In the genomic region with DNA sequence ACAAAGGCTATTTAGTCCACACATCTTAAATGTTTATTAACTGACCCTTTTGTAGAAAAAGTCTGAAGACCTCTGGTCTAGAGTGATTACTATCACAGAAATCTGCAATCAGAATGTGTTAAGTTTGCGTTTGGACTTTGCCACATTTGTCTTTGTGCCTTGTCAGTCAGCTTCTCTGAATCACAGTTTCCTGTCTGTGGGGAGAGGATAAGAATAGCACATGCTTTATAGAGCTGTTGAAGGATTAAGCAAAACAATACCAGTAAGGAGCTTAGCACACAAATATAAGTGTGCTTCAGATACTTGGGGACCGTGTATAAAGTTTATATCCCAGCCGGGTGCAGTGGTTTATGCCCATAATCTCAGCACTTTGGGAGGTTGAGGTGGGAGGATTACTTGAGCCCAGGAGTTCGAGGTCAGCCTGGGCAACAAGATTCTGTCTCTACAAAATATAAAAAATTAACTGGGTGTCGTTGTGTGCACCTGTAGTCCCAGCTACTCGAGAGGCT, we compare ENCODE assay signal across 1 cellular context.
TF ChIP-seq lines count a peak whose summit lies in the region.

No MANE protein-coding gene starts in this region.

TF ChIP-seq in K562, 482 proteins besides CTCF, POLR2A, EP300 and RAD21 (continued from another document and continues in another):
- TF ChIP-seq, protein P1, sequence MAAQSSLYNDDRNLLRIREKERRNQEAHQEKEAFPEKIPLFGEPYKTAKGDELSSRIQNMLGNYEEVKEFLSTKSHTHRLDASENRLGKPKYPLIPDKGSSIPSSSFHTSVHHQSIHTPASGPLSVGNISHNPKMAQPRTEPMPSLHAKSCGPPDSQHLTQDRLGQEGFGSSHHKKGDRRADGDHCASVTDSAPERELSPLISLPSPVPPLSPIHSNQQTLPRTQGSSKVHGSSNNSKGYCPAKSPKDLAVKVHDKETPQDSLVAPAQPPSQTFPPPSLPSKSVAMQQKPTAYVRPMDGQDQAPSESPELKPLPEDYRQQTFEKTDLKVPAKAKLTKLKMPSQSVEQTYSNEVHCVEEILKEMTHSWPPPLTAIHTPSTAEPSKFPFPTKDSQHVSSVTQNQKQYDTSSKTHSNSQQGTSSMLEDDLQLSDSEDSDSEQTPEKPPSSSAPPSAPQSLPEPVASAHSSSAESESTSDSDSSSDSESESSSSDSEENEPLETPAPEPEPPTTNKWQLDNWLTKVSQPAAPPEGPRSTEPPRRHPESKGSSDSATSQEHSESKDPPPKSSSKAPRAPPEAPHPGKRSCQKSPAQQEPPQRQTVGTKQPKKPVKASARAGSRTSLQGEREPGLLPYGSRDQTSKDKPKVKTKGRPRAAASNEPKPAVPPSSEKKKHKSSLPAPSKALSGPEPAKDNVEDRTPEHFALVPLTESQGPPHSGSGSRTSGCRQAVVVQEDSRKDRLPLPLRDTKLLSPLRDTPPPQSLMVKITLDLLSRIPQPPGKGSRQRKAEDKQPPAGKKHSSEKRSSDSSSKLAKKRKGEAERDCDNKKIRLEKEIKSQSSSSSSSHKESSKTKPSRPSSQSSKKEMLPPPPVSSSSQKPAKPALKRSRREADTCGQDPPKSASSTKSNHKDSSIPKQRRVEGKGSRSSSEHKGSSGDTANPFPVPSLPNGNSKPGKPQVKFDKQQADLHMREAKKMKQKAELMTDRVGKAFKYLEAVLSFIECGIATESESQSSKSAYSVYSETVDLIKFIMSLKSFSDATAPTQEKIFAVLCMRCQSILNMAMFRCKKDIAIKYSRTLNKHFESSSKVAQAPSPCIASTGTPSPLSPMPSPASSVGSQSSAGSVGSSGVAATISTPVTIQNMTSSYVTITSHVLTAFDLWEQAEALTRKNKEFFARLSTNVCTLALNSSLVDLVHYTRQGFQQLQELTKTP (IDR thresholded peaks at IDR 0.05; ENCODE audit: low read depth in 1 of 2, partially characterized antibody in 2 of 2), result no peak
- peak; percentile 26; the same call in 1 of the 2 replicates for TF ChIP-seq CXXC5 (CRISPR knock-in tag; IDR thresholded peaks at IDR 0.05)
- TF ChIP-seq RFX7 (CRISPR knock-in tag; IDR thresholded peaks at IDR 0.05), result no peak
- no peak for TF ChIP-seq TEAD2 (tag; IDR thresholded peaks at IDR 0.05)
- TF ChIP-seq, protein P2, sequence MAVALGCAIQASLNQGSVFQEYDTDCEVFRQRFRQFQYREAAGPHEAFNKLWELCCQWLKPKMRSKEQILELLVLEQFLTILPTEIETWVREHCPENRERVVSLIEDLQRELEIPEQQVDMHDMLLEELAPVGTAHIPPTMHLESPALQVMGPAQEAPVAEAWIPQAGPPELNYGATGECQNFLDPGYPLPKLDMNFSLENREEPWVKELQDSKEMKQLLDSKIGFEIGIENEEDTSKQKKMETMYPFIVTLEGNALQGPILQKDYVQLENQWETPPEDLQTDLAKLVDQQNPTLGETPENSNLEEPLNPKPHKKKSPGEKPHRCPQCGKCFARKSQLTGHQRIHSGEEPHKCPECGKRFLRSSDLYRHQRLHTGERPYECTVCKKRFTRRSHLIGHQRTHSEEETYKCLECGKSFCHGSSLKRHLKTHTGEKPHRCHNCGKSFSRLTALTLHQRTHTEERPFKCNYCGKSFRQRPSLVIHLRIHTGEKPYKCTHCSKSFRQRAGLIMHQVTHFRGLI (CRISPR knock-in tag; IDR thresholded peaks at IDR 0.05), result no peak
- no peak for TF ChIP-seq ZNF699 (CRISPR knock-in tag; IDR thresholded peaks at IDR 0.05; ENCODE audit: insufficient replicate concordance)
- TF ChIP-seq FOXP1 (CRISPR knock-in tag; IDR thresholded peaks at IDR 0.05), result no peak
- TF ChIP-seq CHD4 (IDR thresholded peaks at IDR 0.05; ENCODE audit: insufficient read depth, insufficient replicate concordance, low read depth, low read length, poor library complexity, severe bottlenecking), result no peak
- TF ChIP-seq ZNF347 (CRISPR knock-in tag; IDR thresholded peaks at IDR 0.05; ENCODE audit: low read depth), result no peak
- no peak for TF ChIP-seq CSDE1 (IDR thresholded peaks at IDR 0.05)
- no peak for TF ChIP-seq CCAR2 (IDR thresholded peaks at IDR 0.05; ENCODE audit: low read depth, low read length)
- peak; percentile 24; the same call in 1 of the 2 replicates for TF ChIP-seq SMARCE1 (IDR thresholded peaks at IDR 0.05)
- TF ChIP-seq STAT5B (CRISPR knock-in tag; IDR thresholded peaks at IDR 0.05), result no peak
- TF ChIP-seq XRCC4 (IDR thresholded peaks at IDR 0.05; ENCODE audit: extremely low read depth, insufficient read depth, insufficient read length), result no peak
- no peak for TF ChIP-seq C11orf30 (IDR thresholded peaks at IDR 0.05; ENCODE audit: low read depth)
- TF ChIP-seq ZFP36 (IDR thresholded peaks at IDR 0.05; ENCODE audit: low read depth, low read length, partially characterized antibody), result no peak
- no peak for TF ChIP-seq ZNF445 (CRISPR knock-in tag; IDR thresholded peaks at IDR 0.05; ENCODE audit: low read depth)
- TF ChIP-seq HNRNPK (IDR thresholded peaks at IDR 0.05; ENCODE audit: low read depth, low read length, poor library complexity, severe bottlenecking), result no peak
- no peak for TF ChIP-seq IRF2 (CRISPR knock-in tag; IDR thresholded peaks at IDR 0.05)
- no peak for TF ChIP-seq PML (IDR thresholded peaks at IDR 0.05; ENCODE audit: low read length)
- no peak for TF ChIP-seq SIN3A (IDR thresholded peaks at IDR 0.05; ENCODE audit: borderline replicate concordance in 2 of 2, control insufficient read depth in 1 of 2, low read depth in 2 of 2, low read length in 2 of 2)
- TF ChIP-seq RBM25 (IDR thresholded peaks at IDR 0.05; ENCODE audit: low read depth, low read length, severe bottlenecking), result no peak
- TF ChIP-seq NFATC3 (IDR thresholded peaks at IDR 0.05), result no peak
- TF ChIP-seq ZNF140 (CRISPR knock-in tag; IDR thresholded peaks at IDR 0.05), result no peak
- TF ChIP-seq, protein P3, sequence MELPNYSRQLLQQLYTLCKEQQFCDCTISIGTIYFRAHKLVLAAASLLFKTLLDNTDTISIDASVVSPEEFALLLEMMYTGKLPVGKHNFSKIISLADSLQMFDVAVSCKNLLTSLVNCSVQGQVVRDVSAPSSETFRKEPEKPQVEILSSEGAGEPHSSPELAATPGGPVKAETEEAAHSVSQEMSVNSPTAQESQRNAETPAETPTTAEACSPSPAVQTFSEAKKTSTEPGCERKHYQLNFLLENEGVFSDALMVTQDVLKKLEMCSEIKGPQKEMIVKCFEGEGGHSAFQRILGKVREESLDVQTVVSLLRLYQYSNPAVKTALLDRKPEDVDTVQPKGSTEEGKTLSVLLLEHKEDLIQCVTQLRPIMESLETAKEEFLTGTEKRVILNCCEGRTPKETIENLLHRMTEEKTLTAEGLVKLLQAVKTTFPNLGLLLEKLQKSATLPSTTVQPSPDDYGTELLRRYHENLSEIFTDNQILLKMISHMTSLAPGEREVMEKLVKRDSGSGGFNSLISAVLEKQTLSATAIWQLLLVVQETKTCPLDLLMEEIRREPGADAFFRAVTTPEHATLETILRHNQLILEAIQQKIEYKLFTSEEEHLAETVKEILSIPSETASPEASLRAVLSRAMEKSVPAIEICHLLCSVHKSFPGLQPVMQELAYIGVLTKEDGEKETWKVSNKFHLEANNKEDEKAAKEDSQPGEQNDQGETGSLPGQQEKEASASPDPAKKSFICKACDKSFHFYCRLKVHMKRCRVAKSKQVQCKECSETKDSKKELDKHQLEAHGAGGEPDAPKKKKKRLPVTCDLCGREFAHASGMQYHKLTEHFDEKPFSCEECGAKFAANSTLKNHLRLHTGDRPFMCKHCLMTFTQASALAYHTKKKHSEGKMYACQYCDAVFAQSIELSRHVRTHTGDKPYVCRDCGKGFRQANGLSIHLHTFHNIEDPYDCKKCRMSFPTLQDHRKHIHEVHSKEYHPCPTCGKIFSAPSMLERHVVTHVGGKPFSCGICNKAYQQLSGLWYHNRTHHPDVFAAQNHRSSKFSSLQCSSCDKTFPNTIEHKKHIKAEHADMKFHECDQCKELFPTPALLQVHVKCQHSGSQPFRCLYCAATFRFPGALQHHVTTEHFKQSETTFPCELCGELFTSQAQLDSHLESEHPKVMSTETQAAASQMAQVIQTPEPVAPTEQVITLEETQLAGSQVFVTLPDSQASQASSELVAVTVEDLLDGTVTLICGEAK (IDR thresholded peaks at IDR 0.05), result peak; percentile 71; the same call in 1 of the 2 replicates
- TF ChIP-seq, protein P3 (CRISPR knock-in tag; IDR thresholded peaks at IDR 0.05), result no peak
- TF ChIP-seq, protein P4, sequence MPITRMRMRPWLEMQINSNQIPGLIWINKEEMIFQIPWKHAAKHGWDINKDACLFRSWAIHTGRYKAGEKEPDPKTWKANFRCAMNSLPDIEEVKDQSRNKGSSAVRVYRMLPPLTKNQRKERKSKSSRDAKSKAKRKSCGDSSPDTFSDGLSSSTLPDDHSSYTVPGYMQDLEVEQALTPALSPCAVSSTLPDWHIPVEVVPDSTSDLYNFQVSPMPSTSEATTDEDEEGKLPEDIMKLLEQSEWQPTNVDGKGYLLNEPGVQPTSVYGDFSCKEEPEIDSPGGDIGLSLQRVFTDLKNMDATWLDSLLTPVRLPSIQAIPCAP (CRISPR knock-in tag; IDR thresholded peaks at IDR 0.05; ENCODE audit: borderline replicate concordance), result no peak
- no peak for TF ChIP-seq RBM14 (IDR thresholded peaks at IDR 0.05; ENCODE audit: borderline replicate concordance, insufficient read depth, low read depth, low read length)
- TF ChIP-seq RFX1 (IDR thresholded peaks at IDR 0.05), result no peak
- TF ChIP-seq, protein P5, sequence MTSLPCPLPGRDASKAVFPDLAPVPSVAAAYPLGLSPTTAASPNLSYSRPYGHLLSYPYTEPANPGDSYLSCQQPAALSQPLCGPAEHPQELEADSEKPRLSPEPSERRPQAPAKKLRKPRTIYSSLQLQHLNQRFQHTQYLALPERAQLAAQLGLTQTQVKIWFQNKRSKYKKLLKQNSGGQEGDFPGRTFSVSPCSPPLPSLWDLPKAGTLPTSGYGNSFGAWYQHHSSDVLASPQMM (CRISPR knock-in tag; IDR thresholded peaks at IDR 0.05), result no peak
- TF ChIP-seq HIVEP1 (CRISPR knock-in tag; IDR thresholded peaks at IDR 0.05), result no peak
- TF ChIP-seq RCOR1 (IDR thresholded peaks at IDR 0.05; ENCODE audit: borderline replicate concordance in 1 of 2, low read depth in 2 of 2, low read length in 2 of 2), result peak; percentile 45 to 93; a peak in 3 of 4 replicates
- TF ChIP-seq ESRRB (CRISPR knock-in tag; IDR thresholded peaks at IDR 0.05; ENCODE audit: borderline replicate concordance), result no peak
- no peak for TF ChIP-seq HNRNPUL1 (IDR thresholded peaks at IDR 0.05; ENCODE audit: low read length)
- no peak for TF ChIP-seq SMARCB1 (IDR thresholded peaks at IDR 0.05; ENCODE audit: insufficient read length, low read depth)
- TF ChIP-seq ADNP (tag; IDR thresholded peaks at IDR 0.05), result no peak
- TF ChIP-seq KLF10 (CRISPR knock-in tag; IDR thresholded peaks at IDR 0.05), result no peak
- no peak for TF ChIP-seq HEY1 (CRISPR knock-in tag; IDR thresholded peaks at IDR 0.05; ENCODE audit: borderline replicate concordance)
- TF ChIP-seq MAFK (IDR thresholded peaks at IDR 0.05; ENCODE audit: low read length), result no peak
- TF ChIP-seq, protein P6, sequence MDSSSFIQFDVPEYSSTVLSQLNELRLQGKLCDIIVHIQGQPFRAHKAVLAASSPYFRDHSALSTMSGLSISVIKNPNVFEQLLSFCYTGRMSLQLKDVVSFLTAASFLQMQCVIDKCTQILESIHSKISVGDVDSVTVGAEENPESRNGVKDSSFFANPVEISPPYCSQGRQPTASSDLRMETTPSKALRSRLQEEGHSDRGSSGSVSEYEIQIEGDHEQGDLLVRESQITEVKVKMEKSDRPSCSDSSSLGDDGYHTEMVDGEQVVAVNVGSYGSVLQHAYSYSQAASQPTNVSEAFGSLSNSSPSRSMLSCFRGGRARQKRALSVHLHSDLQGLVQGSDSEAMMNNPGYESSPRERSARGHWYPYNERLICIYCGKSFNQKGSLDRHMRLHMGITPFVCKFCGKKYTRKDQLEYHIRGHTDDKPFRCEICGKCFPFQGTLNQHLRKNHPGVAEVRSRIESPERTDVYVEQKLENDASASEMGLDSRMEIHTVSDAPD (CRISPR knock-in tag; IDR thresholded peaks at IDR 0.05), result no peak
- TF ChIP-seq CREBBP (IDR thresholded peaks at IDR 0.05; ENCODE audit: low read depth, low read length), result no peak
- TF ChIP-seq, protein P7, sequence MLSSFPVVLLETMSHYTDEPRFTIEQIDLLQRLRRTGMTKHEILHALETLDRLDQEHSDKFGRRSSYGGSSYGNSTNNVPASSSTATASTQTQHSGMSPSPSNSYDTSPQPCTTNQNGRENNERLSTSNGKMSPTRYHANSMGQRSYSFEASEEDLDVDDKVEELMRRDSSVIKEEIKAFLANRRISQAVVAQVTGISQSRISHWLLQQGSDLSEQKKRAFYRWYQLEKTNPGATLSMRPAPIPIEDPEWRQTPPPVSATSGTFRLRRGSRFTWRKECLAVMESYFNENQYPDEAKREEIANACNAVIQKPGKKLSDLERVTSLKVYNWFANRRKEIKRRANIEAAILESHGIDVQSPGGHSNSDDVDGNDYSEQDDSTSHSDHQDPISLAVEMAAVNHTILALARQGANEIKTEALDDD (IDR thresholded peaks at IDR 0.05), result no peak
- TF ChIP-seq, protein P8, sequence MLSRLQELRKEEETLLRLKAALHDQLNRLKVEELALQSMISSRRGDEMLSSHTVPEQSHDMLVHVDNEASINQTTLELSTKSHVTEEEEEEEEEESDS (CRISPR knock-in tag; IDR thresholded peaks at IDR 0.05), result no peak
